In the genomic region with DNA sequence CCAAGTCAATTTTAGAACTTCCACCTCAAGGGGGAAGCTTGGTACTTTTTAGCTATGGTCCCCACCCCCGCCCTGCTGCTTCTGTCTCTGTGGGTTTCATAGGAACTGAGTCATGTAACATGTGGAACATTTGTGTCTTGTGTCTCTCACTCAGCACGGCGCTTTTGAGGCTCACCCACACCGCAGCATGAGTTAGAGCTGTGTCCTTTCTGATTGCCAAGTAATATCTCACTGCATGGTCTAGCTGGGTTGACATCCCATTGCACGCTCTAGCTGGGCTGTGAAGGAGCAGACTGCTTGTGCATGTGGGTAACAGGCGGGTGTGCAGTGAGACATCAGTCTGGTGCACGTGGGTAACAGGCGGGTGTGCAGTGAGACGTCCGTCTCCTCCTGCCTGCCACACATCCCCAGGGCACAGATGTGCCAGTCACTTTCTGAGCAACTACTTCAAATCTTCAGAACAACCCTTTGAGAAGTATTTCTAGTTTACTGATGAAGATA, we compare ENCODE assay signal across 10 cellular contexts. TPM values are rescaled to one million over a fixed set of nuclear protein-coding genes. Genes with fewer than 3 reads are reported as not detected.
DNase-seq lines count a peak whose midpoint lies in the region; ATAC-seq, FAIRE-seq and TF ChIP-seq lines count a peak whose summit lies in the region.
"Had no signal": no experiment of that assay in that cellular context is flagged by ENCODE, and none has a peak within 500 bp of the region (broad histone marks: within the 10 kb centered on the region; RNA-seq: fewer than 3 reads in every experiment).

No MANE protein-coding gene starts in this region.

- no peak overlapping the region for H3K9ac ChIP-seq in kidney (ENCODE audit: low read length in 2 of 2)

- peak overlapping the region; percentile 80 for H3K4me3 Mint-ChIP-seq in activated naive CD4-positive, alpha-beta T cell treated with anti-CD3 and anti-CD28 coated beads, Interleukin-2, amount 50 U/mL, for 24 hours

- H3K27me3 ChIP-seq in Peyer's patch: no peaks in the 10 kb centered on the region
- H3K27me3 ChIP-seq: cardiac muscle cell had no signal

- H3K9me3 Mint-ChIP-seq in activated naive CD4-positive, alpha-beta T cell treated with anti-CD3 and anti-CD28 coated beads, Interleukin-2, amount 50 U/mL, for 24 hours: no peaks in the 10 kb centered on the region

- peak overlapping the region; percentile 99 for H3K27ac Mint-ChIP-seq in activated naive CD4-positive, alpha-beta T cell treated with anti-CD3 and anti-CD28 coated beads, Interleukin-2, amount 50 U/mL, for 24 hours

- H3K4me1 ChIP-seq in Peyer's patch (peaks cover 0 to 4% (median 0%) of the 10 kb centered on the region in 4 donors), kidney (ENCODE audit: control insufficient read depth in 1 of 2, insufficient read depth in 1 of 2, low read depth in 1 of 2, low read length in 2 of 2) (no peaks in the 10 kb centered on the region)

- H3K4me3 ChIP-seq in Peyer's patch: no peak overlapping the region
- H3K4me3 ChIP-seq in kidney (ENCODE audit: low read length in 2 of 2): no peak overlapping the region
- H3K4me3 ChIP-seq: cardiac muscle cell had no signal

- H3K36me3 Mint-ChIP-seq in activated naive CD4-positive, alpha-beta T cell treated with anti-CD3 and anti-CD28 coated beads, Interleukin-2, amount 50 U/mL, for 24 hours: no peaks in the 10 kb centered on the region

- intact Hi-C loops in kidney (cut with DNase I): no loop called here

- H3K9me3 ChIP-seq in Peyer's patch (no peaks in the 10 kb centered on the region), kidney (ENCODE audit: control insufficient read depth in 1 of 2, low read length in 2 of 2) (no peaks in the 10 kb centered on the region)

- TF ChIP-seq CTCF in Peyer's patch (IDR thresholded peaks at IDR 0.05): no peak
- TF ChIP-seq CTCF in kidney (IDR thresholded peaks at IDR 0.05; ENCODE audit: borderline replicate concordance, extremely low read depth, insufficient read depth): no peak

- ATAC-seq in GM21825 (IDR thresholded peaks at IDR 0.05; ENCODE audit: unreplicated experiment): peak; percentile 50

- TF ChIP-seq POLR2A in Peyer's patch (IDR thresholded peaks at IDR 0.05): no peak

- no peak for FAIRE-seq in kidney (lab: Jason Lieb, UNC)

- DNase-seq in C1 segment of cervical spinal cord (lab: John Stamatoyannopoulos, UW): peak in 10 of 14 donors; percentile 16 to 67 (median 32)
- DNase-seq in Peyer's patch: peak in 2 of 3 donors; percentile 46 to 81
- peak; percentile 55 for DNase-seq in occipital lobe (lab: John Stamatoyannopoulos, UW)
- DNase-seq in NCI-H82 treated with DMSO at 0.1 percent for 48 hours (lab: John Stamatoyannopoulos, UW; ENCODE audit: unreplicated experiment): no peak
- no peak for DNase-seq in kidney
- no peak for DNase-seq in NCI-H1092 treated with DMSO at 0.1 percent for 48 hours (lab: John Stamatoyannopoulos, UW)

- no peaks in the 10 kb centered on the region for H3K36me3 ChIP-seq in Peyer's patch
- H3K36me3 ChIP-seq in kidney (ENCODE audit: control insufficient read depth in 1 of 2, insufficient read depth in 2 of 2, low read length in 2 of 2): no peaks in the 10 kb centered on the region
- H3K36me3 ChIP-seq: cardiac muscle cell had no signal

- H3K4me1 Mint-ChIP-seq in activated naive CD4-positive, alpha-beta T cell treated with anti-CD3 and anti-CD28 coated beads, Interleukin-2, amount 50 U/mL, for 24 hours: peaks cover 48% of the 10 kb centered on the region

- H3K27me3 Mint-ChIP-seq in activated naive CD4-positive, alpha-beta T cell treated with anti-CD3 and anti-CD28 coated beads, Interleukin-2, amount 50 U/mL, for 24 hours: no peaks in the 10 kb centered on the region

- peak overlapping the region in 2 of 4 donors; percentile 50 to 72 for H3K27ac ChIP-seq in Peyer's patch
- no peak overlapping the region for H3K27ac ChIP-seq in kidney (ENCODE audit: low read depth in 2 of 2, low read length in 2 of 2)
- H3K27ac ChIP-seq: cardiac muscle cell had no signal

RNA-seq across cellular contexts. Expression of a gene that starts 26.4 kb away (rescaled TPM):
- total RNA-seq in Peyer's patch (1 to 10 TPM; 3.2 to 4.7 (median 3.9) TPM), occipital lobe (16.5 TPM), kidney (18.7 TPM)
- polyA plus RNA-seq in kidney (ENCODE audit: insufficient read depth, low read depth, low replicate concordance): 17.0 TPM

RNA-seq across cellular contexts. Expression of a gene that starts 40.6 kb away (rescaled TPM):
- total RNA-seq in Peyer's patch (not detected), occipital lobe (not detected), kidney (not detected)
- polyA plus RNA-seq in kidney (ENCODE audit: insufficient read depth, low read depth, low replicate concordance): not detected
- total RNA-seq: cardiac muscle cell, temporal lobe had no signal
- polyA plus RNA-seq: cardiac muscle cell had no signal

RNA-seq across cellular contexts. Expression of a gene that starts 55.5 kb away (rescaled TPM):
- 100 to 1,000 TPM in 1 of 4 donors, 10 to 100 TPM in 3; 27.6 to 113 (median 42.7) TPM for total RNA-seq in Peyer's patch
- total RNA-seq in occipital lobe: 34.3 TPM
- total RNA-seq in kidney: 26.3 TPM
- 12.4 TPM for polyA plus RNA-seq in kidney (ENCODE audit: insufficient read depth, low read depth, low replicate concordance)

Comparison
In these comparisons a context has a peak if more than half of its experiments do, and no peak if none do; other contexts are left out.
1. DNase-seq: peak in C1 segment of cervical spinal cord (10 of 14), Peyer's patch (2 of 3) and occipital lobe (single experiment); none in NCI-H82 treated with DMSO at 0.1 percent for 48 hours (single experiment), kidney (single experiment) and NCI-H1092 treated with DMSO at 0.1 percent for 48 hours (single experiment).